In genomic region chr5:78326930-78327329, GRCh38 we compare ENCODE assay signal across 26 cellular contexts. TPM values are rescaled to one million over a fixed set of nuclear protein-coding genes. Genes with fewer than 3 reads are reported as not detected.
DNase-seq lines count a peak whose midpoint lies in the region; ATAC-seq, FAIRE-seq and TF ChIP-seq lines count a peak whose summit lies in the region.
"Had no signal": no experiment of that assay in that cellular context is flagged by ENCODE, and none has a peak within 500 bp of the region (broad histone marks: within the 10 kb centered on the region; RNA-seq: fewer than 3 reads in every experiment).

No MANE protein-coding gene starts in this region.

- CTCF ChIA-PET in MCF 10A (lab: Yijun Ruan, JAX) (interaction anchor here (1.1 kb wide), 1 partner anchor 33 kb away, joined by 4 read pairs; the partner anchor contains the start of gene SCAMP1), PC-9 (lab: Charles Lee) (no interaction called here), K562 (lab: Yijun Ruan, JAX; ENCODE audit: low intra/inter-chr PET ratio) (no interaction called here)

- no peak overlapping the region for H3K4me3 Mint-ChIP-seq in MCF 10A (ENCODE audit: unreplicated experiment)
- H3K4me3 Mint-ChIP-seq: CD14-positive monocyte; CD4-positive, alpha-beta T cell; CD8-positive, alpha-beta memory T cell had no signal

- H3K9me2 ChIP-seq in PC-9 (ENCODE audit: insufficient read depth), result no peaks in the 10 kb centered on the region

- 70% methylated on average over 3 of the region's 3 CpGs for WGBS in K562 (ENCODE audit: insufficient coverage, low coverage, missing lambda C conversion rate)

- intact Hi-C loops in MCF 10A (cut with micrococcal nuclease) (loop anchor here (1.0 to 10.0 kb wide), 2 partner anchors 33 to 208 kb away; partner anchors contain the start of gene SCAMP1), breast epithelium (cut with DNase I; ENCODE audit: low total_unique reads) (no loop called here), PC-9 (cut with micrococcal nuclease; ENCODE audit: unreplicated experiment) (loop anchor here (5.0 kb wide), 1 partner anchor 260 kb away; no protein-coding TSS in a partner anchor), K562 (cut with micrococcal nuclease) (loop anchor here (10.0 kb wide), 1 partner anchor 638 kb away; no protein-coding TSS in a partner anchor)

- H3K36me3 ChIP-seq in breast epithelium, result no peaks in the 10 kb centered on the region
- no peaks in the 10 kb centered on the region for H3K36me3 ChIP-seq in PC-9 (ENCODE audit: low read depth)
- no peaks in the 10 kb centered on the region for H3K36me3 ChIP-seq in K562 (ENCODE audit: control insufficient read depth, insufficient read depth, low read length)
- no peaks in the 10 kb centered on the region for H3K36me3 ChIP-seq in osteoblast (ENCODE audit: insufficient read depth, low read length)
- H3K36me3 ChIP-seq: BE2C; BLaER1 treated with 17β-estradiol and CSF1 and Interleukin-3, amounts not matched to agents 10 nM and 100 nM; HAP-1 had no signal

- no TSS peak for BruUV-seq in MCF 10A (replicated peaks; lab: Mats Ljungman, UMichigan)
- BruUV-seq in PC-9 (replicated peaks; lab: Mats Ljungman, UMichigan), result no TSS peak
- no TSS peak for BruUV-seq in K562 (replicated peaks; lab: Mats Ljungman, UMichigan)

- in situ Hi-C loops in K562 (cut with MboI), result no loop called here

- TF ChIP-seq EP300 in K562 (IDR thresholded peaks at IDR 0.05; ENCODE audit: low read length), result no peak

- H3K79me2 ChIP-seq in PC-9 (ENCODE audit: low read depth) (no peaks in the 10 kb centered on the region), K562 (ENCODE audit: control insufficient read depth, insufficient read depth, low read length) (no peaks in the 10 kb centered on the region), osteoblast (ENCODE audit: insufficient read depth, low read length) (no peaks in the 10 kb centered on the region)

- no peaks in the 10 kb centered on the region for H3K27me3 Mint-ChIP-seq in MCF 10A (ENCODE audit: insufficient read depth, unreplicated experiment)

- no peak for FAIRE-seq in K562 (lab: Jason Lieb, UNC)
- FAIRE-seq: D721Med, GM12891, GM18507, H54 had no signal

- POLR2A ChIA-PET in MCF 10A (lab: Yijun Ruan, JAX) (interaction anchor here (0.6 to 2.7 kb wide), 6 partner anchors 12 to 66 kb away, joined by 3 to 27 read pairs (median 4); partner anchors contain the start of genes AP3B1 and SCAMP1), PC-9 (lab: Charles Lee; ENCODE audit: unreplicated experiment) (no interaction called here), K562 (lab: Yijun Ruan, JAX) (no interaction called here)

- no peak overlapping the region for H2AFZ ChIP-seq in PC-9
- H2AFZ ChIP-seq in K562 (ENCODE audit: low read depth, low read length), result 0 out of 2 replicates have a peak overlapping the region, but pooled peaks have one; percentile 10
- no peak overlapping the region for H2AFZ ChIP-seq in osteoblast (ENCODE audit: low read length)

- TF ChIP-seq CTCF in MCF 10A (IDR thresholded peaks at IDR 0.05; ENCODE audit: unreplicated experiment) (no peak), breast epithelium (IDR thresholded peaks at IDR 0.05) (no peak), PC-9 (conservative IDR thresholded peaks at IDR 0.05) (no peak), K562 (IDR thresholded peaks at IDR 0.05 in 2 of 3, conservative IDR thresholded peaks at IDR 0.05 in 1 of 3; ENCODE audit: insufficient read depth in 2 of 3, low read depth in 1 of 3, low read length in 3 of 3) (no peak), osteoblast (IDR thresholded peaks at IDR 0.05; ENCODE audit: extremely low read depth, low read depth, low read length) (no peak)

- H3K4me2 ChIP-seq in PC-9 (no peak overlapping the region), K562 (ENCODE audit: insufficient read depth, low read length) (no peak overlapping the region), osteoblast (ENCODE audit: insufficient read depth, low read length) (no peak overlapping the region)
- H3K4me2 ChIP-seq: A549; BLaER1 treated with 17β-estradiol and CSF1 and Interleukin-3, amounts not matched to agents 10 nM and 100 nM had no signal

- H3K27me3 ChIP-seq in breast epithelium (no peaks in the 10 kb centered on the region), PC-9 (ENCODE audit: insufficient read depth, low read depth) (no peaks in the 10 kb centered on the region), K562 (ENCODE audit: control insufficient read depth in 2 of 2, insufficient read depth in 2 of 2, low read length in 2 of 2) (no peaks in the 10 kb centered on the region), osteoblast (ENCODE audit: insufficient read depth, low read length) (no peaks in the 10 kb centered on the region)
- H3K27me3 ChIP-seq: BE2C; BLaER1 treated with 17β-estradiol and CSF1 and Interleukin-3, amounts not matched to agents 10 nM and 100 nM had no signal

- peaks cover 24% of the 10 kb centered on the region for H3K4me1 Mint-ChIP-seq in MCF 10A (ENCODE audit: insufficient read depth, unreplicated experiment)
- H3K4me1 Mint-ChIP-seq: CD8-positive, alpha-beta memory T cell had no signal

- DNase-seq in MCF 10A (ENCODE audit: unreplicated experiment), result no peak
- DNase-seq in breast epithelium (ENCODE audit: low spot score in 2 of 2), result no peak
- no peak for DNase-seq in PC-9
- DNase-seq in K562 (ENCODE audit: extremely low read depth in 1 of 4, low spot score in 3 of 4), result no peak
- peak; percentile 4 for DNase-seq in osteoblast (ENCODE audit: insufficient read length, low spot score, missing footprints)
- DNase-seq in NCI-H524 (lab: John Stamatoyannopoulos, UW), result no peak
- DNase-seq: 8988T; ACHN; AML-193; BE2C; CD4-positive, alpha-beta T cell; CD8-positive, alpha-beta memory T cell; DMS 273 treated with DMSO at 0.1 percent for 48 hours; DMS79; EL; GDM1; GOT3 had no signal

- no peaks in the 10 kb centered on the region for H3K36me3 Mint-ChIP-seq in MCF 10A (ENCODE audit: insufficient read depth, unreplicated experiment)
- H3K36me3 Mint-ChIP-seq: CD14-positive monocyte; CD8-positive, alpha-beta memory T cell had no signal

- H3K9me3 Mint-ChIP-seq in MCF 10A (ENCODE audit: unreplicated experiment), result no peaks in the 10 kb centered on the region
- H3K9me3 Mint-ChIP-seq: CD4-positive, alpha-beta T cell; CD8-positive, alpha-beta memory T cell had no signal

- H3K27ac ChIP-seq in breast epithelium, result no peak overlapping the region
- H3K27ac ChIP-seq in PC-9, result peak overlapping the region; percentile 45; the same call in 1 of the 2 replicates
- H3K27ac ChIP-seq in K562 (ENCODE audit: extremely low read depth, low read depth, low read length), result no peak overlapping the region
- no peak overlapping the region for H3K27ac ChIP-seq in osteoblast (ENCODE audit: low read depth, low read length)
- H3K27ac ChIP-seq: BLaER1 treated with 17β-estradiol and CSF1 and Interleukin-3, amounts not matched to agents 10 nM and 100 nM had no signal

- H3K4me3 ChIP-seq in breast epithelium (no peak overlapping the region), PC-9 (no peak overlapping the region), K562 (no peak overlapping the region), osteoblast (ENCODE audit: insufficient read depth, low read length) (no peak overlapping the region)
- H3K4me3 ChIP-seq: A549; BLaER1 treated with 17β-estradiol and CSF1 and Interleukin-3, amounts not matched to agents 10 nM and 100 nM; HAP-1 had no signal

- H4K20me1 ChIP-seq in PC-9 (ENCODE audit: insufficient read depth) (no peaks in the 10 kb centered on the region), K562 (replicated peaks; ENCODE audit: control insufficient read depth, insufficient read depth, low read length) (no peaks in the 10 kb centered on the region), osteoblast (ENCODE audit: insufficient read depth, low read length) (no peaks in the 10 kb centered on the region)
- H4K20me1 ChIP-seq: BLaER1 treated with 17β-estradiol and CSF1 and Interleukin-3, amounts not matched to agents 10 nM and 100 nM had no signal

- no peak for TF ChIP-seq RAD21 in K562 (CRISPR knock-in tag; conservative IDR thresholded peaks at IDR 0.05 in 1 of 2, IDR thresholded peaks at IDR 0.05 in 1 of 2)

- peaks cover 12% of the 10 kb centered on the region; the same call in 1 of the 2 replicates for H3F3A ChIP-seq in PC-9 (ENCODE audit: insufficient read depth, low read depth)

- H3K9me1 ChIP-seq in K562 (ENCODE audit: control insufficient read depth, insufficient read depth, low read length), result no peaks in the 10 kb centered on the region

- ATAC-seq in K562 (no peak), GM21786 (IDR thresholded peaks at IDR 0.05; ENCODE audit: unreplicated experiment) (no peak)
- ATAC-seq: A549 had no signal

- peak overlapping the region; percentile 58 for H3K27ac Mint-ChIP-seq in MCF 10A (ENCODE audit: low read depth, unreplicated experiment)
- H3K27ac Mint-ChIP-seq: CD14-positive monocyte; CD4-positive, alpha-beta T cell; CD8-positive, alpha-beta memory T cell had no signal

- H3K4me1 ChIP-seq in breast epithelium, result no peaks in the 10 kb centered on the region
- peaks cover 22% of the 10 kb centered on the region for H3K4me1 ChIP-seq in PC-9 (replicated peaks; ENCODE audit: insufficient read depth)
- H3K4me1 ChIP-seq in K562 (replicated peaks in 1 of 2; ENCODE audit: control insufficient read depth in 2 of 2, insufficient read depth in 2 of 2, low read length in 2 of 2), result peaks cover 0 to 11% of the 10 kb centered on the region in 2 experiments; a peak in 3 of 5 replicates
- no peaks in the 10 kb centered on the region for H3K4me1 ChIP-seq in osteoblast (ENCODE audit: insufficient read depth, low read length)
- H3K4me1 ChIP-seq: A549 had no signal

- TF ChIP-seq POLR2A in breast epithelium (IDR thresholded peaks at IDR 0.05), result no peak
- TF ChIP-seq POLR2A in K562 (conservative IDR thresholded peaks at IDR 0.05), result no peak

- no peaks in the 10 kb centered on the region for H3K9me3 ChIP-seq in breast epithelium
- H3K9me3 ChIP-seq in PC-9 (ENCODE audit: insufficient read depth, low read depth), result no peaks in the 10 kb centered on the region
- H3K9me3 ChIP-seq in K562 (replicated peaks; ENCODE audit: control insufficient read depth, insufficient read depth, low read depth, low read length), result no peaks in the 10 kb centered on the region
- H3K9me3 ChIP-seq in osteoblast (ENCODE audit: low read depth, low read length), result no peaks in the 10 kb centered on the region
- H3K9me3 ChIP-seq: A549; BE2C; BLaER1 treated with 17β-estradiol and CSF1 and Interleukin-3, amounts not matched to agents 10 nM and 100 nM; HAP-1 had no signal

- H3K9ac ChIP-seq in K562 (ENCODE audit: insufficient read depth in 1 of 2, low read depth in 2 of 2, low read length in 2 of 2), result no peak overlapping the region
- H3K9ac ChIP-seq: BLaER1 treated with 17β-estradiol and CSF1 and Interleukin-3, amounts not matched to agents 10 nM and 100 nM had no signal

RNA-seq across cellular contexts. Expression of gene AP3B1, which starts 32.4 kb away (rescaled TPM):
- total RNA-seq in MCF 10A (2022) (39.7 and 40.6 TPM in 2 replicates), breast epithelium (10 to 100 TPM; 48.0 to 63.5 (median 48.2) TPM), PC-9 (2021) (36.7 and 44.0 TPM in 2 replicates), K562 (2014; rRNA removed) (33.4 and 34.1 TPM in 2 replicates), K562 (2014; rRNA removed; fragmentation: Illumina TruSeq; extraction: Trizol) (55.7 and 65.6 TPM in 2 replicates), K562 (2015; rRNA removed; fragmentation: Illumina TruSeq; extraction: Trizol) (60.4 and 61.8 TPM in 2 replicates), K562 (2021) (42.2 and 42.8 TPM in 2 replicates), osteoblast (77.4 and 85.7 TPM in 2 replicates)
- total RNA-seq in K562 (2011; cell fraction: chromatin; rRNA removed; ENCODE audit: low replicate concordance), result 28.7 and 124 TPM in 2 replicates
- 12.8 and 17.6 TPM in 2 replicates for total RNA-seq in K562 (2011; cell fraction: nucleolus; rRNA removed)
- 41.8 and 63.9 TPM in 2 replicates for total RNA-seq in K562 (2011; cell fraction: nucleoplasm; rRNA removed)
- polyA plus RNA-seq in K562 (2011; rRNA removed) (51.4 and 55.6 TPM in 2 replicates), K562 (2014; fragmentation: Illumina TruSeq; extraction: Trizol) (46.8 and 55.1 TPM in 2 replicates), K562 (2014; fragmentation: Nextera tagmentation; extraction: Ambion mirVana) (10 to 100 TPM; 21.1 to 30.9 TPM), K562 (2014; rRNA removed) (25.2 and 29.8 TPM in 2 replicates)
- polyA plus RNA-seq in K562 (2011; cell fraction: cytosol; rRNA removed), result 21.8 and 45.4 TPM in 2 replicates
- polyA plus RNA-seq in K562 (2011; cell fraction: nucleus; rRNA removed), result 20.3 and 36.5 TPM in 2 replicates
- polyA plus RNA-seq in K562 (2012), result 40.5 and 54.7 TPM in 2 replicates
- polyA minus RNA-seq in K562 (2011; rRNA and poly(A)+ RNA removed), result 94.2 and 106 TPM in 2 replicates
- polyA minus RNA-seq in K562 (2011; cell fraction: cytosol; rRNA and poly(A)+ RNA removed), result 27.1 and 30.8 TPM in 2 replicates
- 39.6 and 79.5 TPM in 2 replicates for polyA minus RNA-seq in K562 (2011; cell fraction: nucleus; rRNA and poly(A)+ RNA removed)

RNA-seq across cellular contexts. Expression of gene SCAMP1, which starts 33.5 kb away (rescaled TPM):
- total RNA-seq in MCF 10A (2022) (26.1 and 29.3 TPM in 2 replicates), breast epithelium (10 to 100 TPM; 31.2 to 52.0 (median 31.8) TPM), PC-9 (2021) (38.7 and 41.1 TPM in 2 replicates), K562 (2014; rRNA removed) (8.8 and 13.0 TPM in 2 replicates), K562 (2014; rRNA removed; fragmentation: Illumina TruSeq; extraction: Trizol) (23.9 and 26.3 TPM in 2 replicates), K562 (2015; rRNA removed; fragmentation: Illumina TruSeq; extraction: Trizol) (14.9 and 17.8 TPM in 2 replicates), K562 (2021) (22.5 and 24.5 TPM in 2 replicates), osteoblast (70.2 and 71.9 TPM in 2 replicates)
- total RNA-seq in K562 (2011; cell fraction: chromatin; rRNA removed; ENCODE audit: low replicate concordance), result 18.2 and 21.2 TPM in 2 replicates
- 12.0 and 12.8 TPM in 2 replicates for total RNA-seq in K562 (2011; cell fraction: nucleolus; rRNA removed)
- total RNA-seq in K562 (2011; cell fraction: nucleoplasm; rRNA removed), result 18.8 and 24.8 TPM in 2 replicates
- polyA plus RNA-seq in K562 (2011; rRNA removed) (17.8 and 22.1 TPM in 2 replicates), K562 (2014; fragmentation: Illumina TruSeq; extraction: Trizol) (13.2 and 13.8 TPM in 2 replicates), K562 (2014; fragmentation: Nextera tagmentation; extraction: Ambion mirVana) (10 to 100 TPM; 13.2 to 13.6 TPM), K562 (2014; rRNA removed) (5.4 and 5.7 TPM in 2 replicates)
- 6.5 and 12.3 TPM in 2 replicates for polyA plus RNA-seq in K562 (2011; cell fraction: cytosol; rRNA removed)
- 5.9 and 9.5 TPM in 2 replicates for polyA plus RNA-seq in K562 (2011; cell fraction: nucleus; rRNA removed)
- polyA plus RNA-seq in K562 (2012), result 10.6 and 13.4 TPM in 2 replicates
- 52.9 and 60.4 TPM in 2 replicates for polyA minus RNA-seq in K562 (2011; rRNA and poly(A)+ RNA removed)
- polyA minus RNA-seq in K562 (2011; cell fraction: cytosol; rRNA and poly(A)+ RNA removed), result 19.8 and 22.7 TPM in 2 replicates
- polyA minus RNA-seq in K562 (2011; cell fraction: nucleus; rRNA and poly(A)+ RNA removed), result 10.2 and 19.0 TPM in 2 replicates
